Comparison of ENCODE assay signal across 25 cellular contexts in genomic region chr3:159917141-159917540, GRCh38.
DNase-seq lines count a peak whose midpoint lies in the region; ATAC-seq, FAIRE-seq and TF ChIP-seq lines count a peak whose summit lies in the region.
"Had no signal": no experiment of that assay in that cellular context is flagged by ENCODE, and none has a peak within 500 bp of the region (broad histone marks: within the 10 kb centered on the region; RNA-seq: fewer than 3 reads in every experiment).

No MANE protein-coding gene starts in this region.

- H3K4me3 Mint-ChIP-seq in GM23338, result no peak overlapping the region
- H3K4me3 Mint-ChIP-seq in activated naive CD4-positive, alpha-beta T cell treated with anti-CD3 and anti-CD28 coated beads for 36 hours, result no peak overlapping the region
- H3K4me3 Mint-ChIP-seq: CD14-positive monocyte; CD4-positive, alpha-beta T cell; CD8-positive, alpha-beta memory T cell; HFFc6 had no signal

- H2BK12ac ChIP-seq in trophoblast cell (ENCODE audit: low read length), result no peak overlapping the region

- no peak overlapping the region for H3K4ac ChIP-seq in trophoblast cell (ENCODE audit: low read depth, low read length)

- in situ Hi-C loops in K562 (cut with MboI), result no loop called here

- H3K79me2 ChIP-seq in GM23338 (replicated peaks; ENCODE audit: insufficient read depth), result no peaks in the 10 kb centered on the region
- no peaks in the 10 kb centered on the region for H3K79me2 ChIP-seq in K562 (ENCODE audit: control insufficient read depth, insufficient read depth, low read length)
- H3K79me2 ChIP-seq in trophoblast cell (ENCODE audit: control insufficient read depth, insufficient read depth, low read length, poor library complexity), result no peaks in the 10 kb centered on the region

- no peak overlapping the region for H3K14ac ChIP-seq in trophoblast cell (ENCODE audit: low read length)

- no peak overlapping the region for H2AK5ac ChIP-seq in trophoblast cell (ENCODE audit: low read length)

- CTCF ChIA-PET in A549 (lab: Yijun Ruan, JAX), result no interaction called here
- CTCF ChIA-PET in K562 (lab: Yijun Ruan, JAX; ENCODE audit: low intra/inter-chr PET ratio), result no interaction called here
- CTCF ChIA-PET in activated naive CD4-positive, alpha-beta T cell treated with anti-CD3 and anti-CD28 coated beads for 36 hours (lab: Charles Lee), result interaction anchor here (1.0 kb wide), 1 partner anchor 71 kb away, joined by 5 read pairs; the partner anchor contains the start of gene IL12A

- no peak for FAIRE-seq in A549 (lab: Jason Lieb, UNC)
- no peak for FAIRE-seq in K562 (lab: Jason Lieb, UNC)
- FAIRE-seq: D721Med, GM12878, GM18507 had no signal

- H2BK5ac ChIP-seq in trophoblast cell (ENCODE audit: low read depth, low read length, poor library complexity), result no peak overlapping the region

- no peaks in the 10 kb centered on the region for H3K27me3 ChIP-seq in GM23338 (ENCODE audit: insufficient read depth)
- no peaks in the 10 kb centered on the region for H3K27me3 ChIP-seq in K562 (ENCODE audit: control insufficient read depth in 2 of 2, insufficient read depth in 2 of 2, low read length in 2 of 2)
- no peaks in the 10 kb centered on the region for H3K27me3 ChIP-seq in trophoblast cell (ENCODE audit: insufficient read depth, low read length)
- H3K27me3 ChIP-seq: BE2C; BLaER1 treated with 17β-estradiol and CSF1 and Interleukin-3, amounts not matched to agents 10 nM and 100 nM had no signal

- no peak for TF ChIP-seq POLR2A in A549 (IDR thresholded peaks at IDR 0.05; ENCODE audit: low read length)
- no peak for TF ChIP-seq POLR2A in K562 (conservative IDR thresholded peaks at IDR 0.05)

- DNase-seq in A549 (ENCODE audit: low read depth in 1 of 2, low spot score in 1 of 2), result no peak
- DNase-seq in GM23338 (ENCODE audit: low spot score), result no peak
- DNase-seq in K562 (ENCODE audit: extremely low read depth in 1 of 4, low spot score in 3 of 4), result no peak
- no peak for DNase-seq in trophoblast cell
- no peak for DNase-seq in ecto neural progenitor cell (ENCODE audit: low spot score)
- DNase-seq in activated naive CD4-positive, alpha-beta T cell treated with anti-CD3 and anti-CD28 coated beads for 36 hours, result no peak
- DNase-seq in anterior cingulate cortex (lab: John Stamatoyannopoulos, UW), result no peak
- DNase-seq: ACHN; AML-193; BE2C; CD4-positive, alpha-beta T cell; CD8-positive, alpha-beta memory T cell; DMS 273 treated with DMSO at 0.1 percent for 48 hours; DMS79; EL; GDM1; GOT3; HFFc6 had no signal

- H3K27me3 Mint-ChIP-seq in GM23338 (ENCODE audit: insufficient read depth, low read depth, poor library complexity), result no peaks in the 10 kb centered on the region
- peaks cover 11% of the 10 kb centered on the region for H3K27me3 Mint-ChIP-seq in activated naive CD4-positive, alpha-beta T cell treated with anti-CD3 and anti-CD28 coated beads for 36 hours (ENCODE audit: low read depth)

- H3F3A ChIP-seq in GM23338 (replicated peaks; ENCODE audit: low read depth), result no peaks in the 10 kb centered on the region

- H3K4me2 ChIP-seq in A549 (no peak overlapping the region), GM23338 (no peak overlapping the region), K562 (ENCODE audit: insufficient read depth, low read length) (no peak overlapping the region), trophoblast cell (ENCODE audit: low read length) (no peak overlapping the region)
- H3K4me2 ChIP-seq: BLaER1 treated with 17β-estradiol and CSF1 and Interleukin-3, amounts not matched to agents 10 nM and 100 nM had no signal

- peaks cover 13% of the 10 kb centered on the region for H3K4me1 ChIP-seq in A549
- H3K4me1 ChIP-seq in GM23338 (ENCODE audit: insufficient read depth), result no peaks in the 10 kb centered on the region
- H3K4me1 ChIP-seq in K562 (replicated peaks in 1 of 2; ENCODE audit: control insufficient read depth in 2 of 2, insufficient read depth in 2 of 2, low read length in 2 of 2), result no peaks in the 10 kb centered on the region
- peaks cover 10 to 12% of the 10 kb centered on the region in 2 experiments for H3K4me1 ChIP-seq in trophoblast cell (ENCODE audit: control insufficient read depth in 1 of 2, insufficient read depth in 2 of 2, low read length in 2 of 2)
- H3K4me1 ChIP-seq: BE2C, HAP-1 had no signal

- peak overlapping the region; percentile 46; the same call in 1 of the 2 replicates for H3K27ac Mint-ChIP-seq in GM23338
- no peak overlapping the region for H3K27ac Mint-ChIP-seq in activated naive CD4-positive, alpha-beta T cell treated with anti-CD3 and anti-CD28 coated beads for 36 hours
- H3K27ac Mint-ChIP-seq: CD14-positive monocyte; CD4-positive, alpha-beta T cell; CD8-positive, alpha-beta memory T cell; HFFc6 had no signal

- H3K27ac ChIP-seq in A549, result 0 out of 6 replicates have a peak overlapping the region, but pooled peaks of 1 of the 2 experiments have one; percentile 13
- no peak overlapping the region for H3K27ac ChIP-seq in GM23338 (ENCODE audit: low read depth)
- H3K27ac ChIP-seq in K562 (ENCODE audit: extremely low read depth, low read depth, low read length), result no peak overlapping the region
- H3K27ac ChIP-seq in trophoblast cell (ENCODE audit: low read depth, low read length), result no peak overlapping the region
- H3K27ac ChIP-seq: 22Rv1; BLaER1 treated with 17β-estradiol and CSF1 and Interleukin-3, amounts not matched to agents 10 nM and 100 nM had no signal

- TF ChIP-seq EP300 in A549 (IDR thresholded peaks at IDR 0.05) (no peak), K562 (IDR thresholded peaks at IDR 0.05; ENCODE audit: low read length) (no peak)

- H3K9me3 Mint-ChIP-seq in GM23338, result no peaks in the 10 kb centered on the region
- no peaks in the 10 kb centered on the region for H3K9me3 Mint-ChIP-seq in activated naive CD4-positive, alpha-beta T cell treated with anti-CD3 and anti-CD28 coated beads for 36 hours
- H3K9me3 Mint-ChIP-seq: CD14-positive monocyte; CD4-positive, alpha-beta T cell; CD8-positive, alpha-beta memory T cell; HFFc6 had no signal

- no peaks in the 10 kb centered on the region for H3K36me3 ChIP-seq in GM23338 (ENCODE audit: insufficient read depth)
- H3K36me3 ChIP-seq in K562 (ENCODE audit: control insufficient read depth, insufficient read depth, low read length), result no peaks in the 10 kb centered on the region
- no peaks in the 10 kb centered on the region for H3K36me3 ChIP-seq in trophoblast cell (ENCODE audit: control insufficient read depth in 1 of 2, insufficient read depth in 2 of 2, low read length in 2 of 2)
- H3K36me3 ChIP-seq: BE2C; BLaER1 treated with 17β-estradiol and CSF1 and Interleukin-3, amounts not matched to agents 10 nM and 100 nM; HAP-1 had no signal

- BruUV-seq in K562 (replicated peaks; lab: Mats Ljungman, UMichigan), result no TSS peak

- H2AFZ ChIP-seq in GM23338 (no peak overlapping the region), K562 (ENCODE audit: low read depth, low read length) (no peak overlapping the region), trophoblast cell (ENCODE audit: insufficient read depth, low read length, poor library complexity) (no peak overlapping the region)

- H3K4me1 Mint-ChIP-seq in GM23338, result no peaks in the 10 kb centered on the region
- H3K4me1 Mint-ChIP-seq in activated naive CD4-positive, alpha-beta T cell treated with anti-CD3 and anti-CD28 coated beads for 36 hours (ENCODE audit: low read depth), result no peaks in the 10 kb centered on the region
- H3K4me1 Mint-ChIP-seq: CD8-positive, alpha-beta memory T cell had no signal

- H3K9me3 ChIP-seq in A549, result no peaks in the 10 kb centered on the region
- H3K9me3 ChIP-seq in K562 (replicated peaks; ENCODE audit: control insufficient read depth, insufficient read depth, low read depth, low read length), result no peaks in the 10 kb centered on the region
- peaks cover 2% of the 10 kb centered on the region for H3K9me3 ChIP-seq in trophoblast cell (ENCODE audit: insufficient read depth, low read depth, low read length)
- H3K9me3 ChIP-seq: BE2C, HAP-1 had no signal

- ATAC-seq in A549, result no peak
- no peak for ATAC-seq in GM23338
- ATAC-seq in K562, result no peak
- ATAC-seq: GM12878 had no signal

- no peak overlapping the region for H3K4me3 ChIP-seq in A549
- H3K4me3 ChIP-seq in GM23338, result no peak overlapping the region
- no peak overlapping the region for H3K4me3 ChIP-seq in K562
- no peak overlapping the region for H3K4me3 ChIP-seq in trophoblast cell (ENCODE audit: low read depth, low read length)
- H3K4me3 ChIP-seq: BLaER1 treated with 17β-estradiol and CSF1 and Interleukin-3, amounts not matched to agents 10 nM and 100 nM; GM12878; HAP-1 had no signal

- no peak overlapping the region for H4K8ac ChIP-seq in trophoblast cell (ENCODE audit: low read depth, low read length)

- H3K9me2 ChIP-seq in GM23338 (ENCODE audit: insufficient read depth), result 0 out of 2 replicates have a peak, but pooled peaks cover 7% of the 10 kb centered on the region

- no peak overlapping the region for H2BK120ac ChIP-seq in trophoblast cell (ENCODE audit: insufficient read depth, low read length, poor library complexity)

- H3K36me3 Mint-ChIP-seq in GM23338 (ENCODE audit: low read depth), result no peaks in the 10 kb centered on the region
- no peaks in the 10 kb centered on the region for H3K36me3 Mint-ChIP-seq in activated naive CD4-positive, alpha-beta T cell treated with anti-CD3 and anti-CD28 coated beads for 36 hours (ENCODE audit: low read depth)
- H3K36me3 Mint-ChIP-seq: CD14-positive monocyte; CD8-positive, alpha-beta memory T cell had no signal

- H4K12ac ChIP-seq in trophoblast cell (ENCODE audit: low read depth, low read length), result no peak overlapping the region

- H3K18ac ChIP-seq in trophoblast cell (ENCODE audit: low read length), result no peak overlapping the region

- POLR2A ChIA-PET in A549 (lab: Yijun Ruan, JAX), result no interaction called here
- POLR2A ChIA-PET in K562 (lab: Yijun Ruan, JAX), result no interaction called here

- H3K9ac ChIP-seq in K562 (ENCODE audit: insufficient read depth in 1 of 2, low read depth in 2 of 2, low read length in 2 of 2), result no peak overlapping the region
- peak overlapping the region; percentile 56 for H3K9ac ChIP-seq in trophoblast cell (ENCODE audit: low read length)
- H3K9ac ChIP-seq: BLaER1 treated with 17β-estradiol and CSF1 and Interleukin-3, amounts not matched to agents 10 nM and 100 nM had no signal

- intact Hi-C loops in K562 (cut with micrococcal nuclease), result no loop called here
- intact Hi-C loops in activated naive CD4-positive, alpha-beta T cell treated with anti-CD3 and anti-CD28 coated beads for 36 hours (cut with micrococcal nuclease), result no loop called here

- 59% methylated on average over 2 of the region's 2 CpGs for WGBS in A549 (ENCODE audit: missing lambda C conversion rate)
- WGBS in K562 (ENCODE audit: insufficient coverage, low coverage, missing lambda C conversion rate), result 6% methylated on average over 2 of the region's 2 CpGs
- WGBS in trophoblast cell (ENCODE audit: extremely low coverage, insufficient coverage, insufficient read length), result no CpG with 5 or more reads among the region's 2 CpGs

- H4K20me1 ChIP-seq in GM23338 (replicated peaks; ENCODE audit: insufficient read depth) (no peaks in the 10 kb centered on the region), K562 (replicated peaks; ENCODE audit: control insufficient read depth, insufficient read depth, low read length) (no peaks in the 10 kb centered on the region)
- H4K20me1 ChIP-seq: BLaER1 treated with 17β-estradiol and CSF1 and Interleukin-3, amounts not matched to agents 10 nM and 100 nM had no signal

- peaks cover 2% of the 10 kb centered on the region for H3K79me1 ChIP-seq in trophoblast cell (ENCODE audit: low read length)

- no peaks in the 10 kb centered on the region for H3K9me1 ChIP-seq in K562 (ENCODE audit: control insufficient read depth, insufficient read depth, low read length)

- H3K23ac ChIP-seq in trophoblast cell (ENCODE audit: low read length), result no peak overlapping the region

- TF ChIP-seq CTCF in A549 (IDR thresholded peaks at IDR 0.05) (no peak), GM23338 (conservative IDR thresholded peaks at IDR 0.05; ENCODE audit: low read depth in 2 of 2) (no peak), K562 (IDR thresholded peaks at IDR 0.05 in 2 of 3, conservative IDR thresholded peaks at IDR 0.05 in 1 of 3; ENCODE audit: insufficient read depth in 2 of 3, low read depth in 1 of 3, low read length in 3 of 3) (no peak)

- TF ChIP-seq RAD21 in A549 (conservative IDR thresholded peaks at IDR 0.05 in 1 of 2, IDR thresholded peaks at IDR 0.05 in 1 of 2) (no peak), K562 (CRISPR knock-in tag; conservative IDR thresholded peaks at IDR 0.05 in 1 of 2, IDR thresholded peaks at IDR 0.05 in 1 of 2) (no peak)

- H4K91ac ChIP-seq in trophoblast cell (ENCODE audit: low read depth, low read length), result no peak overlapping the region

Comparison
In these comparisons a context has a peak if more than half of its experiments do, and no peak if none do; other contexts are left out.
1. Of the 35 proteins assayed by ChIP-seq in both K562 and A549: peak only in K562: none; only in A549: MAFK; in both: none; in neither: 34.